In the genomic region with DNA sequence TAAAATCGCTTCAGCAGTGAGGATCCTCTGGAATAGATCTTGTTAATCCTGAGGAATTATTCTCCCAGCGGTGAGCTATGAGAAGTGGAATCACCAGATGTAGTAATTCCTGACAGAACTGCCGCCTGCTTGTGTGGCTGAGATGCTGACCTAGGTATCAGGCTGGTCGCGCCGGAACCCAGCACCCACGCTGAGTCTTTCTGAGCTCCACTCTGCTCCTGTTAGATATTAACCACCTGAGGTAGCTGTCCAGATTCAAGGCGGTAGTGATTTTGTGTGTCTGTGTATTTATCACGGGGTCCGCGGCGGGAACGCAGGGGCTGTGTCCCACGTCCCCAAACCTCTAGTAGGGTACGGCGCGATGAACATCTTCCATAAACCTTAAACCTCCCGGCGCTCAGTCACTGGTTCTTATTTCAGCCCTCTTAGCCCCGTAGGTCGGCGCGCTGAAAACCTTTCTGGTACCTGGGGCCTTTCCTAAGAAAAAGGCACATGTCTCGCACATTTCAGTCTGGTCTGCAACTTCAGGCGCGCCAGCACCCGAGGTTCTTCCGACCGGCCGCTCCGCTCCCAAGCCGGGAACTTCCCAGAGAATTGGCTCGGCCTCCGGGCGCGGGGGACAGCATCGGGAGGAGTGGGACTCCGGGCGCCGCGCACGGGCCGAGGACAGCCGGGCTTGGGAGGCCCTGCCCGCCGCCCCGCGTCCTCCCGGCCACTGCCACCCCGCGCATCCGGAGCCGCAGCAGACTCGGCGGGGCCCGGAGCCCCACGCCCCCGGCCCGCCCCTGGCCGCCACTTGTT, we compare ENCODE assay signal across 1 cellular context.
A peak's percentile ranks its signal among the peaks of the same experiment; 100 is the strongest.
TF ChIP-seq lines count a peak whose summit lies in the region.

No MANE protein-coding gene starts in this region.

TF ChIP-seq in HepG2, 621 proteins besides CTCF, POLR2A, EP300 and RAD21 (continued from another document and continues in another):
- TF ChIP-seq, protein P1, sequence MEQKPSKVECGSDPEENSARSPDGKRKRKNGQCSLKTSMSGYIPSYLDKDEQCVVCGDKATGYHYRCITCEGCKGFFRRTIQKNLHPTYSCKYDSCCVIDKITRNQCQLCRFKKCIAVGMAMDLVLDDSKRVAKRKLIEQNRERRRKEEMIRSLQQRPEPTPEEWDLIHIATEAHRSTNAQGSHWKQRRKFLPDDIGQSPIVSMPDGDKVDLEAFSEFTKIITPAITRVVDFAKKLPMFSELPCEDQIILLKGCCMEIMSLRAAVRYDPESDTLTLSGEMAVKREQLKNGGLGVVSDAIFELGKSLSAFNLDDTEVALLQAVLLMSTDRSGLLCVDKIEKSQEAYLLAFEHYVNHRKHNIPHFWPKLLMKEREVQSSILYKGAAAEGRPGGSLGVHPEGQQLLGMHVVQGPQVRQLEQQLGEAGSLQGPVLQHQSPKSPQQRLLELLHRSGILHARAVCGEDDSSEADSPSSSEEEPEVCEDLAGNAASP (CRISPR knock-in tag; IDR thresholded peaks at IDR 0.05; ENCODE audit: borderline replicate concordance): no peak
- TF ChIP-seq, protein P2, sequence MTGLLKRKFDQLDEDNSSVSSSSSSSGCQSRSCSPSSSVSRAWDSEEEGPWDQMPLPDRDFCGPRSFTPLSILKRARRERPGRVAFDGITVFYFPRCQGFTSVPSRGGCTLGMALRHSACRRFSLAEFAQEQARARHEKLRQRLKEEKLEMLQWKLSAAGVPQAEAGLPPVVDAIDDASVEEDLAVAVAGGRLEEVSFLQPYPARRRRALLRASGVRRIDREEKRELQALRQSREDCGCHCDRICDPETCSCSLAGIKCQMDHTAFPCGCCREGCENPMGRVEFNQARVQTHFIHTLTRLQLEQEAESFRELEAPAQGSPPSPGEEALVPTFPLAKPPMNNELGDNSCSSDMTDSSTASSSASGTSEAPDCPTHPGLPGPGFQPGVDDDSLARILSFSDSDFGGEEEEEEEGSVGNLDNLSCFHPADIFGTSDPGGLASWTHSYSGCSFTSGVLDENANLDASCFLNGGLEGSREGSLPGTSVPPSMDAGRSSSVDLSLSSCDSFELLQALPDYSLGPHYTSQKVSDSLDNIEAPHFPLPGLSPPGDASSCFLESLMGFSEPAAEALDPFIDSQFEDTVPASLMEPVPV (CRISPR knock-in tag; IDR thresholded peaks at IDR 0.05): no peak
- TF ChIP-seq CBX2 (IDR thresholded peaks at IDR 0.05; ENCODE audit: low read depth, low read length) (no peak), CBX2 (CRISPR knock-in tag; IDR thresholded peaks at IDR 0.05; ENCODE audit: low read depth) (no peak), SIN3B (IDR thresholded peaks at IDR 0.05; ENCODE audit: low read length) (no peak), ZNF607 (CRISPR knock-in tag; IDR thresholded peaks at IDR 0.05; ENCODE audit: borderline replicate concordance) (no peak; the same call in 1 of the 2 replicates), PAWR (CRISPR knock-in tag; IDR thresholded peaks at IDR 0.05; ENCODE audit: borderline replicate concordance) (peak; percentile 81; the same call in 1 of the 2 replicates), PLRG1 (conservative IDR thresholded peaks at IDR 0.05) (no peak), NFRKB (IDR thresholded peaks at IDR 0.05) (no peak), NFYB (CRISPR knock-in tag; IDR thresholded peaks at IDR 0.05) (no peak), CHCHD3 (CRISPR knock-in tag; IDR thresholded peaks at IDR 0.05) (no peak), ZNF331 (CRISPR knock-in tag; IDR thresholded peaks at IDR 0.05) (no peak), IRX3 (CRISPR knock-in tag; IDR thresholded peaks at IDR 0.05; ENCODE audit: borderline replicate concordance, low read depth) (no peak), SMAD9 (CRISPR knock-in tag; IDR thresholded peaks at IDR 0.05) (peak; percentile 54; the same call in 1 of the 2 replicates), MIER2 (CRISPR knock-in tag; IDR thresholded peaks at IDR 0.05) (no peak), MYNN (CRISPR knock-in tag; IDR thresholded peaks at IDR 0.05; ENCODE audit: low read depth) (no peak), ZNF781 (CRISPR knock-in tag; IDR thresholded peaks at IDR 0.05; ENCODE audit: borderline replicate concordance, not compliant biosample characterization) (no peak), SUZ12 (IDR thresholded peaks at IDR 0.05; ENCODE audit: low read depth, low read length) (no peak), MZF1 (CRISPR knock-in tag; IDR thresholded peaks at IDR 0.05; ENCODE audit: borderline replicate concordance) (no peak), TMF1 (CRISPR knock-in tag; IDR thresholded peaks at IDR 0.05; ENCODE audit: low read depth) (no peak), MTA1 (CRISPR knock-in tag; IDR thresholded peaks at IDR 0.05; ENCODE audit: borderline replicate concordance) (peak; percentile 79; the same call in 1 of the 2 replicates), ZNF563 (CRISPR knock-in tag; IDR thresholded peaks at IDR 0.05) (no peak; the same call in 1 of the 2 replicates), PCBP2 (optimal IDR thresholded peaks at IDR 0.05; ENCODE audit: low read depth, low read length, poor library complexity, severe bottlenecking) (no peak), ETV5 (CRISPR knock-in tag; IDR thresholded peaks at IDR 0.05; ENCODE audit: borderline replicate concordance) (peak; percentile 14; the same call in 1 of the 2 replicates)
- TF ChIP-seq, protein P3, sequence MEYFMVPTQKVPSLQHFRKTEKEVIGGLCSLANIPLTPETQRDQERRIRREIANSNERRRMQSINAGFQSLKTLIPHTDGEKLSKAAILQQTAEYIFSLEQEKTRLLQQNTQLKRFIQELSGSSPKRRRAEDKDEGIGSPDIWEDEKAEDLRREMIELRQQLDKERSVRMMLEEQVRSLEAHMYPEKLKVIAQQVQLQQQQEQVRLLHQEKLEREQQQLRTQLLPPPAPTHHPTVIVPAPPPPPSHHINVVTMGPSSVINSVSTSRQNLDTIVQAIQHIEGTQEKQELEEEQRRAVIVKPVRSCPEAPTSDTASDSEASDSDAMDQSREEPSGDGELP (IDR thresholded peaks at IDR 0.05; ENCODE audit: borderline replicate concordance, low read depth): no peak
- TF ChIP-seq, protein P4, sequence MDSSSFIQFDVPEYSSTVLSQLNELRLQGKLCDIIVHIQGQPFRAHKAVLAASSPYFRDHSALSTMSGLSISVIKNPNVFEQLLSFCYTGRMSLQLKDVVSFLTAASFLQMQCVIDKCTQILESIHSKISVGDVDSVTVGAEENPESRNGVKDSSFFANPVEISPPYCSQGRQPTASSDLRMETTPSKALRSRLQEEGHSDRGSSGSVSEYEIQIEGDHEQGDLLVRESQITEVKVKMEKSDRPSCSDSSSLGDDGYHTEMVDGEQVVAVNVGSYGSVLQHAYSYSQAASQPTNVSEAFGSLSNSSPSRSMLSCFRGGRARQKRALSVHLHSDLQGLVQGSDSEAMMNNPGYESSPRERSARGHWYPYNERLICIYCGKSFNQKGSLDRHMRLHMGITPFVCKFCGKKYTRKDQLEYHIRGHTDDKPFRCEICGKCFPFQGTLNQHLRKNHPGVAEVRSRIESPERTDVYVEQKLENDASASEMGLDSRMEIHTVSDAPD (CRISPR knock-in tag; IDR thresholded peaks at IDR 0.05): no peak
- TF ChIP-seq, protein P5, sequence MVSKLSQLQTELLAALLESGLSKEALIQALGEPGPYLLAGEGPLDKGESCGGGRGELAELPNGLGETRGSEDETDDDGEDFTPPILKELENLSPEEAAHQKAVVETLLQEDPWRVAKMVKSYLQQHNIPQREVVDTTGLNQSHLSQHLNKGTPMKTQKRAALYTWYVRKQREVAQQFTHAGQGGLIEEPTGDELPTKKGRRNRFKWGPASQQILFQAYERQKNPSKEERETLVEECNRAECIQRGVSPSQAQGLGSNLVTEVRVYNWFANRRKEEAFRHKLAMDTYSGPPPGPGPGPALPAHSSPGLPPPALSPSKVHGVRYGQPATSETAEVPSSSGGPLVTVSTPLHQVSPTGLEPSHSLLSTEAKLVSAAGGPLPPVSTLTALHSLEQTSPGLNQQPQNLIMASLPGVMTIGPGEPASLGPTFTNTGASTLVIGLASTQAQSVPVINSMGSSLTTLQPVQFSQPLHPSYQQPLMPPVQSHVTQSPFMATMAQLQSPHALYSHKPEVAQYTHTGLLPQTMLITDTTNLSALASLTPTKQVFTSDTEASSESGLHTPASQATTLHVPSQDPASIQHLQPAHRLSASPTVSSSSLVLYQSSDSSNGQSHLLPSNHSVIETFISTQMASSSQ (IDR thresholded peaks at IDR 0.05; ENCODE audit: low read depth): 0 out of 2 replicates have a peak, but pooled peaks have one; percentile 19
- TF ChIP-seq, protein P5 (CRISPR knock-in tag; IDR thresholded peaks at IDR 0.05; ENCODE audit: borderline replicate concordance): no peak; the same call in 1 of the 2 replicates
- TF ChIP-seq, protein P6, sequence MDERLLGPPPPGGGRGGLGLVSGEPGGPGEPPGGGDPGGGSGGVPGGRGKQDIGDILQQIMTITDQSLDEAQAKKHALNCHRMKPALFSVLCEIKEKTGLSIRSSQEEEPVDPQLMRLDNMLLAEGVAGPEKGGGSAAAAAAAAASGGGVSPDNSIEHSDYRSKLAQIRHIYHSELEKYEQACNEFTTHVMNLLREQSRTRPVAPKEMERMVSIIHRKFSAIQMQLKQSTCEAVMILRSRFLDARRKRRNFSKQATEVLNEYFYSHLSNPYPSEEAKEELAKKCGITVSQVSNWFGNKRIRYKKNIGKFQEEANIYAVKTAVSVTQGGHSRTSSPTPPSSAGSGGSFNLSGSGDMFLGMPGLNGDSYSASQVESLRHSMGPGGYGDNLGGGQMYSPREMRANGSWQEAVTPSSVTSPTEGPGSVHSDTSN (CRISPR knock-in tag; IDR thresholded peaks at IDR 0.05): no peak
- TF ChIP-seq, protein P7, sequence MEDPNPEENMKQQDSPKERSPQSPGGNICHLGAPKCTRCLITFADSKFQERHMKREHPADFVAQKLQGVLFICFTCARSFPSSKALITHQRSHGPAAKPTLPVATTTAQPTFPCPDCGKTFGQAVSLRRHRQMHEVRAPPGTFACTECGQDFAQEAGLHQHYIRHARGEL (CRISPR knock-in tag; IDR thresholded peaks at IDR 0.05): no peak
- TF ChIP-seq, protein P8, sequence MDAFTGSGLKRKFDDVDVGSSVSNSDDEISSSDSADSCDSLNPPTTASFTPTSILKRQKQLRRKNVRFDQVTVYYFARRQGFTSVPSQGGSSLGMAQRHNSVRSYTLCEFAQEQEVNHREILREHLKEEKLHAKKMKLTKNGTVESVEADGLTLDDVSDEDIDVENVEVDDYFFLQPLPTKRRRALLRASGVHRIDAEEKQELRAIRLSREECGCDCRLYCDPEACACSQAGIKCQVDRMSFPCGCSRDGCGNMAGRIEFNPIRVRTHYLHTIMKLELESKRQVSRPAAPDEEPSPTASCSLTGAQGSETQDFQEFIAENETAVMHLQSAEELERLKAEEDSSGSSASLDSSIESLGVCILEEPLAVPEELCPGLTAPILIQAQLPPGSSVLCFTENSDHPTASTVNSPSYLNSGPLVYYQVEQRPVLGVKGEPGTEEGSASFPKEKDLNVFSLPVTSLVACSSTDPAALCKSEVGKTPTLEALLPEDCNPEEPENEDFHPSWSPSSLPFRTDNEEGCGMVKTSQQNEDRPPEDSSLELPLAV (CRISPR knock-in tag; conservative IDR thresholded peaks at IDR 0.05; ENCODE audit: low read depth): no peak
- TF ChIP-seq, protein P9, sequence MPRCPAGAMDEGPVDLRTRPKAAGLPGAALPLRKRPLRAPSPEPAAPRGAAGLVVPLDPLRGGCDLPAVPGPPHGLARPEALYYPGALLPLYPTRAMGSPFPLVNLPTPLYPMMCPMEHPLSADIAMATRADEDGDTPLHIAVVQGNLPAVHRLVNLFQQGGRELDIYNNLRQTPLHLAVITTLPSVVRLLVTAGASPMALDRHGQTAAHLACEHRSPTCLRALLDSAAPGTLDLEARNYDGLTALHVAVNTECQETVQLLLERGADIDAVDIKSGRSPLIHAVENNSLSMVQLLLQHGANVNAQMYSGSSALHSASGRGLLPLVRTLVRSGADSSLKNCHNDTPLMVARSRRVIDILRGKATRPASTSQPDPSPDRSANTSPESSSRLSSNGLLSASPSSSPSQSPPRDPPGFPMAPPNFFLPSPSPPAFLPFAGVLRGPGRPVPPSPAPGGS (CRISPR knock-in tag; IDR thresholded peaks at IDR 0.05): peak; percentile 38; the same call in 1 of the 2 replicates
- TF ChIP-seq, protein P10, sequence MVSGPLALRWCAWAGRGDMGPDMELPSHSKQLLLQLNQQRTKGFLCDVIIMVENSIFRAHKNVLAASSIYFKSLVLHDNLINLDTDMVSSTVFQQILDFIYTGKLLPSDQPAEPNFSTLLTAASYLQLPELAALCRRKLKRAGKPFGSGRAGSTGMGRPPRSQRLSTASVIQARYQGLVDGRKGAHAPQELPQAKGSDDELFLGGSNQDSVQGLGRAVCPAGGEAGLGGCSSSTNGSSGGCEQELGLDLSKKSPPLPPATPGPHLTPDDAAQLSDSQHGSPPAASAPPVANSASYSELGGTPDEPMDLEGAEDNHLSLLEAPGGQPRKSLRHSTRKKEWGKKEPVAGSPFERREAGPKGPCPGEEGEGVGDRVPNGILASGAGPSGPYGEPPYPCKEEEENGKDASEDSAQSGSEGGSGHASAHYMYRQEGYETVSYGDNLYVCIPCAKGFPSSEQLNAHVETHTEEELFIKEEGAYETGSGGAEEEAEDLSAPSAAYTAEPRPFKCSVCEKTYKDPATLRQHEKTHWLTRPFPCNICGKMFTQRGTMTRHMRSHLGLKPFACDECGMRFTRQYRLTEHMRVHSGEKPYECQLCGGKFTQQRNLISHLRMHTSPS (CRISPR knock-in tag; IDR thresholded peaks at IDR 0.05; ENCODE audit: low read depth): no peak
- TF ChIP-seq, protein P11, sequence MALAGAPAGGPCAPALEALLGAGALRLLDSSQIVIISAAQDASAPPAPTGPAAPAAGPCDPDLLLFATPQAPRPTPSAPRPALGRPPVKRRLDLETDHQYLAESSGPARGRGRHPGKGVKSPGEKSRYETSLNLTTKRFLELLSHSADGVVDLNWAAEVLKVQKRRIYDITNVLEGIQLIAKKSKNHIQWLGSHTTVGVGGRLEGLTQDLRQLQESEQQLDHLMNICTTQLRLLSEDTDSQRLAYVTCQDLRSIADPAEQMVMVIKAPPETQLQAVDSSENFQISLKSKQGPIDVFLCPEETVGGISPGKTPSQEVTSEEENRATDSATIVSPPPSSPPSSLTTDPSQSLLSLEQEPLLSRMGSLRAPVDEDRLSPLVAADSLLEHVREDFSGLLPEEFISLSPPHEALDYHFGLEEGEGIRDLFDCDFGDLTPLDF (CRISPR knock-in tag; IDR thresholded peaks at IDR 0.05): 0 out of 2 replicates have a peak, but pooled peaks have one; percentile 47
